Comparison of ENCODE assay signal across 8 cellular contexts in the genomic region with DNA sequence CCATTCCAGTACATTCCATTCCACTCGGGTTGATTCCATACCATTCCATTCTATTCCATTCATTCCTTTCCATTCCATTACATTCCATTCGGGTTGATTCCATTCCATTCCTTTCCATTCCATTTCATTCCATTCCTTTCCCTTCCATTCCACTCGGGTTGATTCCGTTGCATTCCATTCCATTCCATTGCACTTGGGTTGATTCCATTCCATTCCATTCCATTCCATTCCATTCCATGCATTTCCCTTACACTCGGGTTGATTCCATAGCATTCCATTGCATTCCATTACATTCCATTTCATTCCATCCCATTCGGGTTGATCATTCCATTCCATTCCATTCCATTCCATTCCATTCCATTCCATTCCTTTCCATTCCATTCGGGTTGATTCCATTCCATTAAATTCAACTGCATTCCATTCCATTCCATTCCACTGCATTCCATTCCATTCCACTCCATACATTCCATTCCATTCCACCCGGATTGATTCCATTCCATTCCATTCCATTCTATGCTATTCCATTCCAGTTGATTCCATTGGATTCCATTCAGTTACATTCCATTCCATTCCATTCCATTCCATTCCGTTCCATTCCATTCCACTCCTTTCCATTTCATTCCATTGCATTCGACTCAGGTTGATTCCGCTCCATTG.
DNase-seq lines count a peak whose midpoint lies in the region; ATAC-seq and TF ChIP-seq lines count a peak whose summit lies in the region.
"Not testable (repeated sequence)": the region's sequence is repeated elsewhere in the genome, so short reads cannot be mapped to it uniquely, and the experiment has no call there.

No MANE protein-coding gene starts in this region.

- H3K9me3 Mint-ChIP-seq in Calu3 (ENCODE audit: low read depth, unreplicated experiment), result peaks cover 57% of the 10 kb centered on the region
- peaks cover 67 to 68% of the 10 kb centered on the region in 2 donors for H3K9me3 Mint-ChIP-seq in activated T-cell treated with anti-CD3 and anti-CD28 coated beads, Interleukin-2, amount 50 U/mL, for 72 hours
- H3K9me3 Mint-ChIP-seq in type B pancreatic cell, result peaks cover 45% of the 10 kb centered on the region

- not testable (repeated sequence) for H3K4ac ChIP-seq in neuronal stem cell (ENCODE audit: low read length)

- H3K9me3 ChIP-seq in HUES6 (ENCODE audit: control insufficient read depth, insufficient read depth, low read depth, low read length) (peaks cover 74% of the 10 kb centered on the region), neuronal stem cell (replicated peaks in 1 of 2; ENCODE audit: control insufficient read depth in 2 of 2, insufficient read depth in 1 of 2, low read depth in 1 of 2, low read length in 2 of 2) (peaks cover 0 to 27% of the 10 kb centered on the region in 2 donors)

- not testable (repeated sequence) for H3K14ac ChIP-seq in neuronal stem cell (ENCODE audit: low read length)

- not testable (repeated sequence) for H3K4me2 ChIP-seq in neuronal stem cell (ENCODE audit: insufficient read depth, low read length, poor library complexity, severe bottlenecking)

- not testable (repeated sequence) for H3K4me1 Mint-ChIP-seq in Calu3 (ENCODE audit: low read depth, unreplicated experiment); activated T-cell treated with anti-CD3 and anti-CD28 coated beads, Interleukin-2, amount 50 U/mL, for 72 hours (ENCODE audit: low read depth); type B pancreatic cell (ENCODE audit: unreplicated experiment)

- H3K36me3 ChIP-seq in HUES6 (ENCODE audit: control insufficient read depth, insufficient read depth, low read length); neuronal stem cell (replicated peaks in 1 of 2; ENCODE audit: control insufficient read depth in 2 of 2, insufficient read depth in 2 of 2, low read length in 2 of 2): not testable (repeated sequence)

- not testable (repeated sequence) for H2AK5ac ChIP-seq in neuronal stem cell (ENCODE audit: low read depth, low read length)

- not testable (repeated sequence) for H2BK5ac ChIP-seq in neuronal stem cell (ENCODE audit: low read length)

- H3K36me3 Mint-ChIP-seq in Calu3 (ENCODE audit: insufficient read depth, unreplicated experiment), result not testable (repeated sequence)
- peaks cover 77 to 84% of the 10 kb centered on the region in 2 donors for H3K36me3 Mint-ChIP-seq in activated T-cell treated with anti-CD3 and anti-CD28 coated beads, Interleukin-2, amount 50 U/mL, for 72 hours (ENCODE audit: insufficient read depth in 2 of 2)
- H3K36me3 Mint-ChIP-seq in type B pancreatic cell, result peaks cover 52% of the 10 kb centered on the region

- not testable (repeated sequence) for TF ChIP-seq CTCF in Calu3 (IDR thresholded peaks at IDR 0.05; ENCODE audit: unreplicated experiment); type B pancreatic cell (conservative IDR thresholded peaks at IDR 0.05)

- DNase-seq in Calu3; activated T-cell treated with anti-CD3 and anti-CD28 coated beads, Interleukin-2, amount 50 U/mL, for 72 hours: not testable (repeated sequence)
- DNase-seq in dermis blood vessel endothelial cell (peak; percentile 33), fibroblast of peridontal ligament (ENCODE audit: extremely low read depth) (peak; percentile 19), kidney tubule cell (ENCODE audit: low spot score) (peak; percentile 20), neuronal stem cell (ENCODE audit: low spot score) (peak; percentile 58), type B pancreatic cell (ENCODE audit: extremely low spot score, unreplicated experiment) (peak; percentile 78)

- H3K18ac ChIP-seq in neuronal stem cell (ENCODE audit: low read length), result not testable (repeated sequence)

- BruUV-seq in Calu3 (replicated peaks; lab: Mats Ljungman, UMichigan), result not testable (repeated sequence)

- H3K23ac ChIP-seq in neuronal stem cell (ENCODE audit: low read depth, low read length, poor library complexity), result not testable (repeated sequence)

- not testable (repeated sequence) for H4K91ac ChIP-seq in neuronal stem cell (ENCODE audit: low read depth, low read length, poor library complexity)

- H2AFZ ChIP-seq in neuronal stem cell (ENCODE audit: low read length), result not testable (repeated sequence)

- H3K79me1 ChIP-seq in neuronal stem cell (ENCODE audit: low read depth, low read length), result not testable (repeated sequence)

- not testable (repeated sequence) for H4K8ac ChIP-seq in neuronal stem cell (ENCODE audit: low read depth, low read length)

- H2BK15ac ChIP-seq in neuronal stem cell (ENCODE audit: low read length), result not testable (repeated sequence)

- H2BK120ac ChIP-seq in neuronal stem cell (ENCODE audit: low read depth, low read length), result not testable (repeated sequence)

- not testable (repeated sequence) for H3K27ac ChIP-seq in HUES6 (ENCODE audit: low read depth, low read length); neuronal stem cell (replicated peaks; ENCODE audit: low read length)

- not testable (repeated sequence) for H3K4me1 ChIP-seq in HUES6 (ENCODE audit: control insufficient read depth, insufficient read depth, low read length); neuronal stem cell (ENCODE audit: control insufficient read depth in 2 of 2, insufficient read depth in 1 of 2, low read depth in 1 of 2, low read length in 2 of 2)

- intact Hi-C loops in Calu3 (cut with micrococcal nuclease; ENCODE audit: unreplicated experiment), result not testable (repeated sequence)

- H3K4me3 Mint-ChIP-seq in Calu3 (ENCODE audit: low read depth, unreplicated experiment); activated T-cell treated with anti-CD3 and anti-CD28 coated beads, Interleukin-2, amount 50 U/mL, for 72 hours; type B pancreatic cell: not testable (repeated sequence)

- 100% methylated on average over 1 of the region's 11 CpGs; no CpG with 5 or more reads in 1 of the 2 donors for WGBS in neuronal stem cell (ENCODE audit: extremely low coverage in 2 of 2, insufficient read length in 2 of 2, insufficient replicate concordance in 1 of 2), 2 donors

- H3K27ac Mint-ChIP-seq in Calu3 (ENCODE audit: unreplicated experiment), result peak overlapping the region; percentile 7
- peak overlapping the region; percentile 2 for H3K27ac Mint-ChIP-seq in activated T-cell treated with anti-CD3 and anti-CD28 coated beads, Interleukin-2, amount 50 U/mL, for 72 hours
- H3K27ac Mint-ChIP-seq in type B pancreatic cell, result not testable (repeated sequence)

- H3K27me3 ChIP-seq in HUES6 (ENCODE audit: control insufficient read depth, insufficient read depth, low read length); neuronal stem cell (ENCODE audit: control insufficient read depth in 3 of 3, insufficient read depth in 3 of 3, low read depth in 1 of 3, low read length in 3 of 3): not testable (repeated sequence)

- CTCF ChIA-PET in Calu3 (lab: Charles Lee), result not testable (repeated sequence)

- ATAC-seq in activated T-cell treated with anti-CD3 and anti-CD28 coated beads, Interleukin-2, amount 50 U/mL, for 72 hours (replicated peaks in 1 of 2), result not testable (repeated sequence)

- not testable (repeated sequence) for H3K27me3 Mint-ChIP-seq in Calu3 (ENCODE audit: unreplicated experiment); activated T-cell treated with anti-CD3 and anti-CD28 coated beads, Interleukin-2, amount 50 U/mL, for 72 hours (ENCODE audit: low read depth); type B pancreatic cell

- H2BK12ac ChIP-seq in neuronal stem cell (ENCODE audit: low read length), result not testable (repeated sequence)

- not testable (repeated sequence) for H3K9ac ChIP-seq in HUES6 (ENCODE audit: low read length); neuronal stem cell (ENCODE audit: low read depth, low read length, poor library complexity)

- peak overlapping the region; percentile 0; the same call in 1 of the 2 replicates for H3K4me3 ChIP-seq in HUES6 (ENCODE audit: low read depth, low read length)
- not testable (repeated sequence) for H3K4me3 ChIP-seq in neuronal stem cell (ENCODE audit: low read length in 2 of 2)
